8 cellular contexts compared by ENCODE assay signal in genomic region chr11:1570896-1571759, GRCh38. TPM values are rescaled to one million over a fixed set of nuclear protein-coding genes. Genes with fewer than 3 reads are reported as not detected.
DNase-seq lines count a peak whose midpoint lies in the region; ATAC-seq, FAIRE-seq and TF ChIP-seq lines count a peak whose summit lies in the region.

No MANE protein-coding gene starts in this region.

- peak; percentile 65 for DNase-seq in activated effector memory CD4-positive, alpha-beta T cell treated with anti-CD3 and anti-CD28 coated beads, Interleukin-2, amount 50 U/mL, for 16 hours
- DNase-seq in activated effector memory CD4-positive, alpha-beta T cell treated with Interleukin-2 at 50 U/mL for 16 hours = no peak
- DNase-seq in K562 (ENCODE audit: extremely low read depth in 1 of 4, low spot score in 3 of 4) = peak in 1 of 4 experiments; percentile 23
- DNase-seq in lower lobe of right lung = no peak
- no peak for DNase-seq in transverse colon
- DNase-seq in NCI-H1694 (lab: John Stamatoyannopoulos, UW) = no peak
- DNase-seq in AML-193 (lab: John Stamatoyannopoulos, UW) = no peak
- DNase-seq in omental fat pad (ENCODE audit: low spot score) = no peak

- CTCF ChIA-PET in K562 (lab: Yijun Ruan, JAX; ENCODE audit: low intra/inter-chr PET ratio) = interaction anchor here (0.7 kb wide), 1 partner anchor 370 kb away, joined by 4 read pairs; no protein-coding TSS in a partner anchor

- no TSS peak for BruUV-seq in K562 (replicated peaks; lab: Mats Ljungman, UMichigan)

- no peaks in the 10 kb centered on the region for H3K9me3 ChIP-seq in K562 (replicated peaks; ENCODE audit: control insufficient read depth, insufficient read depth, low read depth, low read length)
- H3K9me3 ChIP-seq in lower lobe of right lung = no peaks in the 10 kb centered on the region
- H3K9me3 ChIP-seq in transverse colon = no peaks in the 10 kb centered on the region

- TF ChIP-seq POLR2A in K562 (conservative IDR thresholded peaks at IDR 0.05) = no peak
- TF ChIP-seq POLR2A in transverse colon (IDR thresholded peaks at IDR 0.05) = peak; percentile 33

- TF ChIP-seq CTCF in K562 (IDR thresholded peaks at IDR 0.05 in 2 of 3, conservative IDR thresholded peaks at IDR 0.05 in 1 of 3; ENCODE audit: insufficient read depth in 2 of 3, low read depth in 1 of 3, low read length in 3 of 3) (no peak), lower lobe of right lung (IDR thresholded peaks at IDR 0.05) (no peak), transverse colon (IDR thresholded peaks at IDR 0.05) (no peak), omental fat pad (IDR thresholded peaks at IDR 0.05) (no peak)

- in situ Hi-C loops in K562 (cut with MboI) = no loop called here
- in situ Hi-C loops in transverse colon (cut with MboI; ENCODE audit: low pct_ligation_motif_present in 1 of 4, low pct_unique_long_range_greater_than_20kb in 1 of 4, low sequenced_read_pairs in 3 of 4) = no loop called here

- POLR2A ChIA-PET in K562 (lab: Yijun Ruan, JAX) = interaction anchor here (0.7 to 1.1 kb wide), 3 partner anchors 22 to 291 kb away, joined by 3 to 4 read pairs (median 3); no protein-coding TSS in a partner anchor

- H3K4me2 ChIP-seq in K562 (ENCODE audit: insufficient read depth, low read length) = no peak overlapping the region

- TF ChIP-seq RAD21 in K562 (CRISPR knock-in tag; conservative IDR thresholded peaks at IDR 0.05 in 1 of 2, IDR thresholded peaks at IDR 0.05 in 1 of 2) = no peak

- intact Hi-C loops in K562 (cut with micrococcal nuclease) = loop anchor here (5.0 to 10.0 kb wide), 3 partner anchors 116 to 456 kb away; no protein-coding TSS in a partner anchor
- intact Hi-C loops in lower lobe of right lung (cut with DNase I) = no loop called here
- intact Hi-C loops in transverse colon (cut with DNase I; ENCODE audit: low total_unique reads) = no loop called here

- H3K4me3 ChIP-seq in K562 (peak overlapping the region; percentile 28), lower lobe of right lung (peak overlapping the region; percentile 56), transverse colon (peak overlapping the region; percentile 17 to 70 (median 59))

- H3K36me3 ChIP-seq in K562 (ENCODE audit: control insufficient read depth, insufficient read depth, low read length) (no peaks in the 10 kb centered on the region), lower lobe of right lung (no peaks in the 10 kb centered on the region), transverse colon (no peaks in the 10 kb centered on the region)

- peaks cover 41% of the 10 kb centered on the region for H4K20me1 ChIP-seq in K562 (replicated peaks; ENCODE audit: control insufficient read depth, insufficient read depth, low read length)

- H3K27me3 ChIP-seq in K562 (ENCODE audit: control insufficient read depth in 2 of 2, insufficient read depth in 2 of 2, low read length in 2 of 2) (peaks cover 0 to 18% of the 10 kb centered on the region in 2 experiments; a peak in 3 of 5 replicates), lower lobe of right lung (ENCODE audit: low read depth) (peaks cover 7% of the 10 kb centered on the region), transverse colon (peaks cover 2% of the 10 kb centered on the region)

- H3K9me1 ChIP-seq in K562 (ENCODE audit: control insufficient read depth, insufficient read depth, low read length) = peaks cover 3% of the 10 kb centered on the region

- TF ChIP-seq EP300 in K562 (IDR thresholded peaks at IDR 0.05; ENCODE audit: low read length) (no peak), transverse colon (IDR thresholded peaks at IDR 0.05; ENCODE audit: low read depth) (no peak)

- H2AFZ ChIP-seq in K562 (ENCODE audit: low read depth, low read length) = no peak overlapping the region

- ATAC-seq in K562 (no peak), lower lobe of right lung (no peak), omental fat pad (ENCODE audit: low FRiP score) (no peak)

- WGBS in K562 (ENCODE audit: insufficient coverage, low coverage, missing lambda C conversion rate) = 19% methylated on average over 8 of the region's 58 CpGs
- WGBS in transverse colon (ENCODE audit: low coverage in 1 of 2), 2 donors = 29% methylated on average over 1 of the region's 58 CpGs; no CpG with 5 or more reads in 1 of the 2 donors

- peaks cover 0 to 52% of the 10 kb centered on the region in 2 experiments; a peak in 3 of 5 replicates for H3K4me1 ChIP-seq in K562 (replicated peaks in 1 of 2; ENCODE audit: control insufficient read depth in 2 of 2, insufficient read depth in 2 of 2, low read length in 2 of 2)
- peaks cover 32% of the 10 kb centered on the region for H3K4me1 ChIP-seq in lower lobe of right lung
- H3K4me1 ChIP-seq in transverse colon = peaks cover 23 to 71% (median 55%) of the 10 kb centered on the region in 4 donors

- no peaks in the 10 kb centered on the region for H3K79me2 ChIP-seq in K562 (ENCODE audit: control insufficient read depth, insufficient read depth, low read length)

- no peak for FAIRE-seq in K562 (lab: Jason Lieb, UNC)

- H3K27ac ChIP-seq in K562 (ENCODE audit: extremely low read depth, low read depth, low read length) = no peak overlapping the region
- H3K27ac ChIP-seq in lower lobe of right lung = peak overlapping the region; percentile 58
- H3K27ac ChIP-seq in transverse colon = peak overlapping the region; percentile 74 to 84 (median 83)

- H3K9ac ChIP-seq in K562 (ENCODE audit: insufficient read depth in 1 of 2, low read depth in 2 of 2, low read length in 2 of 2) = peak overlapping the region; percentile 34 to 74; a peak in 3 of 4 replicates

RNA-seq across cellular contexts. Expression of gene DUSP8, which starts 0.9 kb away (rescaled TPM):
- 2.6 and 6.2 TPM in 2 replicates for total RNA-seq in K562 (2011; cell fraction: chromatin; rRNA removed; ENCODE audit: low replicate concordance)
- total RNA-seq in K562 (2011; cell fraction: nucleolus; rRNA removed) = 1.4 and 3.5 TPM in 2 replicates
- total RNA-seq in K562 (2011; cell fraction: nucleoplasm; rRNA removed) = 2.0 and 5.0 TPM in 2 replicates
- total RNA-seq in K562 (2014; rRNA removed) (0.18 and 0.29 TPM in 2 replicates), K562 (2014; rRNA removed; fragmentation: Illumina TruSeq; extraction: Trizol) (0.22 and 0.33 TPM in 2 replicates), K562 (2015; rRNA removed; fragmentation: Illumina TruSeq; extraction: Trizol) (0.14 TPM in 1 of 2 replicates, not detected in the other), K562 (2021) (0.83 and 2.0 TPM in 2 replicates), lower lobe of right lung (8.9 TPM), transverse colon (10 to 100 TPM; 13.3 to 31.8 (median 19.8) TPM), omental fat pad (1 to 10 TPM in 3 of 4 donors, under 1 TPM in 1; 0.47 to 5.6 (median 4.0) TPM)
- polyA plus RNA-seq in K562 (2011; rRNA removed) (2.0 and 4.4 TPM in 2 replicates), K562 (2014; fragmentation: Illumina TruSeq; extraction: Trizol) (0.86 and 1.7 TPM in 2 replicates), K562 (2014; fragmentation: Nextera tagmentation; extraction: Ambion mirVana) (not detected), K562 (2014; rRNA removed) (0.50 and 1.0 TPM in 2 replicates)
- 1.8 and 2.8 TPM in 2 replicates for polyA plus RNA-seq in K562 (2011; cell fraction: cytosol; rRNA removed)
- 3.9 and 5.9 TPM in 2 replicates for polyA plus RNA-seq in K562 (2011; cell fraction: nucleus; rRNA removed)
- 1.7 and 1.8 TPM in 2 replicates for polyA plus RNA-seq in K562 (2012)
- 0.81 and 1.4 TPM in 2 replicates for polyA minus RNA-seq in K562 (2011; rRNA and poly(A)+ RNA removed)
- 2.7 and 4.1 TPM in 2 replicates for polyA minus RNA-seq in K562 (2011; cell fraction: cytosol; rRNA and poly(A)+ RNA removed)
- polyA minus RNA-seq in K562 (2011; cell fraction: nucleus; rRNA and poly(A)+ RNA removed) = 0.78 and 1.1 TPM in 2 replicates

RNA-seq across cellular contexts. Expression of gene KRTAP5-1, which starts 14.0 kb away (rescaled TPM):
- total RNA-seq in K562 (2011; cell fraction: chromatin; rRNA removed; ENCODE audit: low replicate concordance) = not detected in 2 replicates
- total RNA-seq in K562 (2011; cell fraction: nucleolus; rRNA removed) = not detected in 2 replicates
- not detected in 2 replicates for total RNA-seq in K562 (2011; cell fraction: nucleoplasm; rRNA removed)
- not detected in 2 replicates for total RNA-seq in K562 (2014; rRNA removed)
- not detected in 2 replicates for total RNA-seq in K562 (2014; rRNA removed; fragmentation: Illumina TruSeq; extraction: Trizol)
- not detected in 2 replicates for total RNA-seq in K562 (2015; rRNA removed; fragmentation: Illumina TruSeq; extraction: Trizol)
- total RNA-seq in K562 (2021) = not detected in 2 replicates
- polyA plus RNA-seq in K562 (2011; rRNA removed) = not detected in 2 replicates
- polyA plus RNA-seq in K562 (2011; cell fraction: cytosol; rRNA removed) = not detected in 2 replicates
- not detected in 2 replicates for polyA plus RNA-seq in K562 (2011; cell fraction: nucleus; rRNA removed)
- not detected in 2 replicates for polyA plus RNA-seq in K562 (2012)
- polyA plus RNA-seq in K562 (2014; fragmentation: Illumina TruSeq; extraction: Trizol) = not detected in 2 replicates
- not detected for polyA plus RNA-seq in K562 (2014; fragmentation: Nextera tagmentation; extraction: Ambion mirVana)
- polyA plus RNA-seq in K562 (2014; rRNA removed) = not detected in 2 replicates
- not detected in 2 replicates for polyA minus RNA-seq in K562 (2011; rRNA and poly(A)+ RNA removed)
- not detected in 2 replicates for polyA minus RNA-seq in K562 (2011; cell fraction: cytosol; rRNA and poly(A)+ RNA removed)
- polyA minus RNA-seq in K562 (2011; cell fraction: nucleus; rRNA and poly(A)+ RNA removed) = not detected in 2 replicates
- total RNA-seq in lower lobe of right lung = not detected
- not detected for total RNA-seq in transverse colon
- total RNA-seq in omental fat pad = not detected

RNA-seq across cellular contexts. Expression of gene KRTAP5-2, which starts 27.0 kb away (rescaled TPM):
- total RNA-seq in K562 (2011; cell fraction: chromatin; rRNA removed; ENCODE audit: low replicate concordance) = not detected in 2 replicates
- total RNA-seq in K562 (2011; cell fraction: nucleolus; rRNA removed) = not detected in 2 replicates
- total RNA-seq in K562 (2011; cell fraction: nucleoplasm; rRNA removed) = not detected in 2 replicates
- total RNA-seq in K562 (2014; rRNA removed) (not detected in 2 replicates), K562 (2014; rRNA removed; fragmentation: Illumina TruSeq; extraction: Trizol) (not detected in 2 replicates), K562 (2015; rRNA removed; fragmentation: Illumina TruSeq; extraction: Trizol) (not detected in 2 replicates), K562 (2021) (not detected in 2 replicates), lower lobe of right lung (not detected), transverse colon (not detected), omental fat pad (not detected)
- polyA plus RNA-seq in K562 (2011; rRNA removed) (not detected in 2 replicates), K562 (2014; fragmentation: Illumina TruSeq; extraction: Trizol) (not detected in 2 replicates), K562 (2014; fragmentation: Nextera tagmentation; extraction: Ambion mirVana) (not detected), K562 (2014; rRNA removed) (not detected in 2 replicates)
- polyA plus RNA-seq in K562 (2011; cell fraction: cytosol; rRNA removed) = not detected in 2 replicates
- not detected in 2 replicates for polyA plus RNA-seq in K562 (2011; cell fraction: nucleus; rRNA removed)
- polyA plus RNA-seq in K562 (2012) = not detected in 2 replicates
- polyA minus RNA-seq in K562 (2011; rRNA and poly(A)+ RNA removed) = not detected in 2 replicates
- not detected in 2 replicates for polyA minus RNA-seq in K562 (2011; cell fraction: cytosol; rRNA and poly(A)+ RNA removed)
- not detected in 2 replicates for polyA minus RNA-seq in K562 (2011; cell fraction: nucleus; rRNA and poly(A)+ RNA removed)

RNA-seq across cellular contexts. Expression of gene KRTAP5-3, which starts 37.1 kb away (rescaled TPM):
- not detected in 2 replicates for total RNA-seq in K562 (2011; cell fraction: chromatin; rRNA removed; ENCODE audit: low replicate concordance)
- not detected in 2 replicates for total RNA-seq in K562 (2011; cell fraction: nucleolus; rRNA removed)
- total RNA-seq in K562 (2011; cell fraction: nucleoplasm; rRNA removed) = not detected in 2 replicates
- total RNA-seq in K562 (2014; rRNA removed) (not detected in 2 replicates), K562 (2014; rRNA removed; fragmentation: Illumina TruSeq; extraction: Trizol) (not detected in 2 replicates), K562 (2015; rRNA removed; fragmentation: Illumina TruSeq; extraction: Trizol) (not detected in 2 replicates), K562 (2021) (not detected in 2 replicates), lower lobe of right lung (not detected), transverse colon (not detected), omental fat pad (not detected)
- polyA plus RNA-seq in K562 (2011; rRNA removed) (not detected in 2 replicates), K562 (2014; fragmentation: Illumina TruSeq; extraction: Trizol) (not detected in 2 replicates), K562 (2014; fragmentation: Nextera tagmentation; extraction: Ambion mirVana) (not detected), K562 (2014; rRNA removed) (not detected in 2 replicates)
- polyA plus RNA-seq in K562 (2011; cell fraction: cytosol; rRNA removed) = not detected in 2 replicates
- polyA plus RNA-seq in K562 (2011; cell fraction: nucleus; rRNA removed) = not detected in 2 replicates
- not detected in 2 replicates for polyA plus RNA-seq in K562 (2012)
- polyA minus RNA-seq in K562 (2011; rRNA and poly(A)+ RNA removed) = not detected in 2 replicates
- not detected in 2 replicates for polyA minus RNA-seq in K562 (2011; cell fraction: cytosol; rRNA and poly(A)+ RNA removed)
- polyA minus RNA-seq in K562 (2011; cell fraction: nucleus; rRNA and poly(A)+ RNA removed) = not detected in 2 replicates

RNA-seq across cellular contexts. Expression of gene KRTAP5-4, which starts 50.8 kb away (rescaled TPM):
- total RNA-seq in K562 (2011; cell fraction: chromatin; rRNA removed; ENCODE audit: low replicate concordance) = not detected in 2 replicates
- not detected in 2 replicates for total RNA-seq in K562 (2011; cell fraction: nucleolus; rRNA removed)
- total RNA-seq in K562 (2011; cell fraction: nucleoplasm; rRNA removed) = not detected in 2 replicates
- total RNA-seq in K562 (2014; rRNA removed) (not detected in 2 replicates), K562 (2014; rRNA removed; fragmentation: Illumina TruSeq; extraction: Trizol) (not detected in 2 replicates), K562 (2015; rRNA removed; fragmentation: Illumina TruSeq; extraction: Trizol) (not detected in 2 replicates), K562 (2021) (not detected in 2 replicates), lower lobe of right lung (not detected), transverse colon (not detected), omental fat pad (not detected)
- polyA plus RNA-seq in K562 (2011; rRNA removed) (not detected in 2 replicates), K562 (2014; fragmentation: Illumina TruSeq; extraction: Trizol) (not detected in 2 replicates), K562 (2014; fragmentation: Nextera tagmentation; extraction: Ambion mirVana) (not detected), K562 (2014; rRNA removed) (not detected in 2 replicates)
- polyA plus RNA-seq in K562 (2011; cell fraction: cytosol; rRNA removed) = not detected in 2 replicates
- polyA plus RNA-seq in K562 (2011; cell fraction: nucleus; rRNA removed) = not detected in 2 replicates
- polyA plus RNA-seq in K562 (2012) = not detected in 2 replicates
- polyA minus RNA-seq in K562 (2011; rRNA and poly(A)+ RNA removed) = not detected in 2 replicates
- polyA minus RNA-seq in K562 (2011; cell fraction: cytosol; rRNA and poly(A)+ RNA removed) = not detected in 2 replicates
- not detected in 2 replicates for polyA minus RNA-seq in K562 (2011; cell fraction: nucleus; rRNA and poly(A)+ RNA removed)
